ENCODE assay signal across 18 cellular contexts in genomic region chr2:132876745-132877391, GRCh38.
"Had no signal": no experiment of that assay in that cellular context is flagged by ENCODE, and none has a peak within 500 bp of the region (broad histone marks: within the 10 kb centered on the region; RNA-seq: fewer than 3 reads in every experiment).

No MANE protein-coding gene starts in this region.

- FAIRE-seq: urothelium cell line had no signal

- DNase-seq: colonic mucosa; dermis blood vessel endothelial cell; esophagus squamous epithelium; foreskin keratinocyte; mammary epithelial cell; mucosa of descending colon; naive thymus-derived CD8-positive, alpha-beta T cell; sigmoid colon; stimulated activated CD4-positive, alpha-beta T cell treated with anti-CD3 and anti-CD28 coated beads, Interleukin-2, amount 100 ng/mL, for 24 hours; stimulated activated CD4-positive, alpha-beta T cell treated with anti-CD3 and anti-CD28 coated beads, Interleukin-4, amount 100 ng/mL, for 4 hours; stimulated activated naive B cell treated with anti-CD40 and anti-IgM and Interleukin-4, amounts not matched to agents 10 μg/mL and 1 μg/mL and 100 μg/mL, for 72 hours; stimulated activated naive CD8-positive, alpha-beta T cell treated with anti-CD3 and anti-CD28 coated beads, Interleukin-15, amount 100 ng/mL, for 72 hours; testis had no signal

- H3K36me3 ChIP-seq: colonic mucosa, esophagus squamous epithelium, right atrium auricular region, sigmoid colon had no signal

- H3K4me3 ChIP-seq: colonic mucosa, esophagus squamous epithelium, hepatocyte, mucosa of descending colon, right atrium auricular region, sigmoid colon, skin epidermis, testis had no signal

- H3K9me3 ChIP-seq: colonic mucosa, esophagus squamous epithelium, mucosa of descending colon, right atrium auricular region, sigmoid colon, testis had no signal

- H3K79me2 ChIP-seq: hepatocyte had no signal

- H3K4me1 ChIP-seq: colonic mucosa, esophagus squamous epithelium, foreskin keratinocyte, right atrium auricular region, sigmoid colon, testis had no signal

- H2AFZ ChIP-seq: hepatocyte had no signal

- H3K27me3 ChIP-seq: colonic mucosa, esophagus squamous epithelium, foreskin keratinocyte, hepatocyte, right atrium auricular region, sigmoid colon, testis had no signal

- ATAC-seq: foreskin keratinocyte; left lobe of liver; mucosa of descending colon; naive thymus-derived CD8-positive, alpha-beta T cell; stimulated activated naive B cell treated with anti-CD40 and anti-IgM and Interleukin-4, amounts not matched to agents 10 μg/mL and 1 μg/mL and 100 μg/mL, for 72 hours; stimulated activated naive CD8-positive, alpha-beta T cell treated with anti-CD3 and anti-CD28 coated beads, Interleukin-15, amount 100 ng/mL, for 72 hours had no signal

- H3K27ac ChIP-seq: colonic mucosa, esophagus squamous epithelium, foreskin keratinocyte, hepatocyte, right atrium auricular region, sigmoid colon, skin epidermis, testis had no signal

- H3K4me2 ChIP-seq: hepatocyte had no signal
